ENCODE assay signal across 8 cellular contexts in the genomic region with DNA sequence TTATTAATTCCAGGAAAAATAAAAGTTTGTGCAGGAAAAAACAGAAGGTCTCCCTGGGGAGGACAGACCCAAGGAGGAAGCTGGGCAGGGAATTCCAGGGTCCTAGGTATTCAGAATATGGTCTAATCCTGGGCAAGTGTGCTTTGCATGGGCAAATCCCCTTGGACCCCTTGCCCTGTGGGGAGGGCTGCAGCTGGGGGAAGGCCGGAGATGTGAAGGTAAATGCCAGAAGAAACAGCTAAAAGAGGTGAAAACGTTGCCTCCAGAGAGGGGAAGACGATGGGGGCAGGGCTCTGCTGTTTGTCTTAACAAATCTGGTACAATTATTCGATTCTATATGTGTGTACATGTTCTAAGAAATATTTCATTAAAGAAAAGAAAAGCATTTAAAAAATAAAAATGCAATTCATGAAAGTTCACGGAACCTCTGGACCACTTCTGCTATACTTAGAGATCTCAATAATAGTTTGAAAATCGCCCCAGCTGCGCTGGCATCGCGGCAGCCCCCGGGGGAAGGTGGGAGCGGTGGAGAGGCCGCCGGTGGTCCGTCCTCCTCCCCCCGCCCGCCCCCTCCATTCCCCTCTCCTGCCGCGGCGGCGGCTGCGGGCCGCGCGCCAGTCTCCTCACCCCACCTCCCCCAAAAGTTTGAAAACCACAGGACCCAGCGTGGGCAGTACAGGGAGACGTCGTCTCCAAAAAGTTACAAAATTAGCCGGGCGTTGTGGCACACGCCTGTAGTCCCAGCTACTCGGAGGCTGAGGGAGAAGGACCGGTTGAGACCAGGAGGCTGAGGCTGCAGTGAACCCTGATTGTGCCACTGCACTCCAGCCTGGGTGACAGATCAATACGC. TPM values are rescaled to one million over a fixed set of nuclear protein-coding genes. Genes with fewer than 3 reads are reported as not detected.
DNase-seq lines count a peak whose midpoint lies in the region; ATAC-seq, FAIRE-seq and TF ChIP-seq lines count a peak whose summit lies in the region.

No MANE protein-coding gene starts in this region.

- H3K9me3 ChIP-seq in left lung = no peaks in the 10 kb centered on the region

- peaks cover 0 to 33% of the 10 kb centered on the region in 2 donors for H3K27me3 ChIP-seq in left lung

- DNase-seq in stimulated activated CD4-positive, alpha-beta T cell treated with anti-CD3 and anti-CD28 coated beads, Interleukin-12 subunit alpha, Interleukin-12 subunit beta, amount 100 ng/mL, for 4 hours = peak; percentile 31
- no peak for DNase-seq in stimulated activated CD4-positive, alpha-beta T cell treated with anti-CD3 and anti-CD28 coated beads, Interleukin-4, amount 100 ng/mL, for 24 hours
- DNase-seq in left lung (no peak), globus pallidus (ENCODE audit: low spot score) (no peak), D721Med (ENCODE audit: insufficient read length, low spot score) (no peak)
- DNase-seq in stimulated activated CD4-positive, alpha-beta T cell treated with anti-CD3 and anti-CD28 coated beads, Interleukin-15, amount 100 ng/mL, for 24 hours = no peak

- peaks cover 21% of the 10 kb centered on the region for H3K4me1 Mint-ChIP-seq in activated naive CD8-positive, alpha-beta T cell (ENCODE audit: low read depth)

- WGBS in urinary bladder = 6% methylated on average over 33 of the region's 33 CpGs

- TF ChIP-seq CTCF in left lung (IDR thresholded peaks at IDR 0.05) (no peak), D721Med (IDR thresholded peaks at IDR 0.05; ENCODE audit: insufficient read depth, missing control alignments) (no peak)

- peak overlapping the region in 1 of 2 donors; percentile 77 for H3K27ac ChIP-seq in left lung
- no peak overlapping the region for H3K27ac ChIP-seq in urinary bladder (ENCODE audit: low read depth)

- ATAC-seq in left lung = peak; percentile 5

- peak overlapping the region; percentile 89 for H3K4me3 Mint-ChIP-seq in activated naive CD8-positive, alpha-beta T cell

- H3K36me3 Mint-ChIP-seq in activated naive CD8-positive, alpha-beta T cell = no peaks in the 10 kb centered on the region

- no peaks in the 10 kb centered on the region for H3K9me3 Mint-ChIP-seq in activated naive CD8-positive, alpha-beta T cell (ENCODE audit: low read depth)

- FAIRE-seq in D721Med (lab: Jason Lieb, UNC) = no peak

- intact Hi-C loops in left lung (cut with DNase I) = no loop called here

- H3K4me1 ChIP-seq in left lung (peaks cover 11 to 28% of the 10 kb centered on the region in 2 donors), urinary bladder (ENCODE audit: insufficient read depth) (no peaks in the 10 kb centered on the region)

- H3K27me3 Mint-ChIP-seq in activated naive CD8-positive, alpha-beta T cell = no peaks in the 10 kb centered on the region

- H3K27ac Mint-ChIP-seq in activated naive CD8-positive, alpha-beta T cell = peak overlapping the region; percentile 93

- peak overlapping the region; percentile 46 to 56 for H3K4me3 ChIP-seq in left lung
- H3K4me3 ChIP-seq in urinary bladder (ENCODE audit: low read depth, low read length) = peak overlapping the region; percentile 63

- H3K36me3 ChIP-seq in left lung (no peaks in the 10 kb centered on the region), urinary bladder (ENCODE audit: insufficient read depth) (no peaks in the 10 kb centered on the region)

RNA-seq across cellular contexts. Expression of a gene that starts 1.5 kb away (rescaled TPM):
- total RNA-seq in left lung (10 to 100 TPM; 16.0 to 17.3 TPM), urinary bladder (12.2 TPM)
- 24.8 TPM for polyA plus RNA-seq in urinary bladder

RNA-seq across cellular contexts. Expression of a gene that starts 16.4 kb away (rescaled TPM):
- under 1 TPM; 0.20 to 0.42 TPM for total RNA-seq in left lung
- 0.16 TPM for total RNA-seq in urinary bladder
- 0.25 TPM for polyA plus RNA-seq in urinary bladder

RNA-seq across cellular contexts. Expression of a gene that starts 53.9 kb away (rescaled TPM):
- total RNA-seq in left lung (10 to 100 TPM; 40.5 to 51.6 TPM), urinary bladder (23.0 TPM)
- 48.3 TPM for polyA plus RNA-seq in urinary bladder
